Comparison of ENCODE assay signal across 1 cellular context in genomic region chr2:233489143-233489542, GRCh38.
TF ChIP-seq lines count a peak whose summit lies in the region.

No MANE protein-coding gene starts in this region.

TF ChIP-seq in IMR-90, 13 proteins besides CTCF, POLR2A, EP300 and RAD21 (continued from another document):
- no peak for TF ChIP-seq USF2 (IDR thresholded peaks at IDR 0.05; ENCODE audit: low read depth, low read length)
- no peak for TF ChIP-seq BHLHE40 (IDR thresholded peaks at IDR 0.05; ENCODE audit: low read depth, low read length)
- TF ChIP-seq CEBPB (IDR thresholded peaks at IDR 0.05; ENCODE audit: low read depth, low read length), result no peak
- TF ChIP-seq NFE2L2 (IDR thresholded peaks at IDR 0.05; ENCODE audit: low read depth, low read length), result no peak
- TF ChIP-seq CHD1 (IDR thresholded peaks at IDR 0.05; ENCODE audit: low read depth, low read length), result no peak
- TF ChIP-seq RCOR1 (IDR thresholded peaks at IDR 0.05; ENCODE audit: insufficient replicate concordance, low read length), result no peak
- no peak for TF ChIP-seq ELK1 (IDR thresholded peaks at IDR 0.05; ENCODE audit: borderline replicate concordance, low read depth, low read length)
- no peak for TF ChIP-seq MAZ (IDR thresholded peaks at IDR 0.05; ENCODE audit: borderline replicate concordance, low read depth, low read length)
- TF ChIP-seq FOS (IDR thresholded peaks at IDR 0.05; ENCODE audit: low read depth, low read length), result no peak
- no peak for TF ChIP-seq MAFK (IDR thresholded peaks at IDR 0.05; ENCODE audit: low read depth, low read length)
- no peak for TF ChIP-seq MXI1 (IDR thresholded peaks at IDR 0.05; ENCODE audit: borderline replicate concordance, low read depth, low read length)
